ENCODE assay signal across 1 cellular context in the genomic region with DNA sequence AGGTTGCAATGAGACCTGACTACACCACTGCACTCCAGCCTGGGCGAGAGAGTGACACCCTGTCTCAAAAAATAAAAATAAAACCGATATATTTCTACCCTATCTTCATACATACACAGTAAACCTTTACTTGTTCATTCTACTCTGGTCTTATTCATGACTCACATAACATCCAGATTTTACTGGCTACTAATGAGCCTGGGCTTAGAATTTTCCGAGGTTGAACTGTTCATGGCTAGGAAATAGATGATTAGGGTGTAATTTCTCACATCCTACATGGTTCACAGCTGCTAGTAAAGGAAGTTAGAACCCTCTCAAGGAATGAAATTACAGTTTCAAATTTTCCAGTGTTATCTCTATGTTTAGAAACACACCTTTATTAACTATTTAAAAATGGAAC.
TF ChIP-seq lines count a peak whose summit lies in the region.

No MANE protein-coding gene starts in this region.

TF ChIP-seq in GM12878, 131 proteins besides CTCF, POLR2A, EP300 and RAD21:
- no peak for TF ChIP-seq ZNF384 (IDR thresholded peaks at IDR 0.05; ENCODE audit: borderline replicate concordance, low read depth, low read length)
- TF ChIP-seq TBL1XR1 (IDR thresholded peaks at IDR 0.05; ENCODE audit: low read depth, low read length) = no peak
- TF ChIP-seq CREB1 (IDR thresholded peaks at IDR 0.05; ENCODE audit: low read depth) = no peak
- TF ChIP-seq, protein P1, sequence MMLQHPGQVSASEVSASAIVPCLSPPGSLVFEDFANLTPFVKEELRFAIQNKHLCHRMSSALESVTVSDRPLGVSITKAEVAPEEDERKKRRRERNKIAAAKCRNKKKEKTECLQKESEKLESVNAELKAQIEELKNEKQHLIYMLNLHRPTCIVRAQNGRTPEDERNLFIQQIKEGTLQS (IDR thresholded peaks at IDR 0.05; ENCODE audit: borderline replicate concordance, extremely low read depth, low read depth, low read length) = no peak
- TF ChIP-seq, protein P2, sequence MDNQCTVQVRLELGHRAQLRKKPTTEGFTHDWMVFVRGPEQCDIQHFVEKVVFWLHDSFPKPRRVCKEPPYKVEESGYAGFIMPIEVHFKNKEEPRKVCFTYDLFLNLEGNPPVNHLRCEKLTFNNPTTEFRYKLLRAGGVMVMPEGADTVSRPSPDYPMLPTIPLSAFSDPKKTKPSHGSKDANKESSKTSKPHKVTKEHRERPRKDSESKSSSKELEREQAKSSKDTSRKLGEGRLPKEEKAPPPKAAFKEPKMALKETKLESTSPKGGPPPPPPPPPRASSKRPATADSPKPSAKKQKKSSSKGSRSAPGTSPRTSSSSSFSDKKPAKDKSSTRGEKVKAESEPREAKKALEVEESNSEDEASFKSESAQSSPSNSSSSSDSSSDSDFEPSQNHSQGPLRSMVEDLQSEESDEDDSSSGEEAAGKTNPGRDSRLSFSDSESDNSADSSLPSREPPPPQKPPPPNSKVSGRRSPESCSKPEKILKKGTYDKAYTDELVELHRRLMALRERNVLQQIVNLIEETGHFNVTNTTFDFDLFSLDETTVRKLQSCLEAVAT (IDR thresholded peaks at IDR 0.05) = no peak
- TF ChIP-seq, protein P3, sequence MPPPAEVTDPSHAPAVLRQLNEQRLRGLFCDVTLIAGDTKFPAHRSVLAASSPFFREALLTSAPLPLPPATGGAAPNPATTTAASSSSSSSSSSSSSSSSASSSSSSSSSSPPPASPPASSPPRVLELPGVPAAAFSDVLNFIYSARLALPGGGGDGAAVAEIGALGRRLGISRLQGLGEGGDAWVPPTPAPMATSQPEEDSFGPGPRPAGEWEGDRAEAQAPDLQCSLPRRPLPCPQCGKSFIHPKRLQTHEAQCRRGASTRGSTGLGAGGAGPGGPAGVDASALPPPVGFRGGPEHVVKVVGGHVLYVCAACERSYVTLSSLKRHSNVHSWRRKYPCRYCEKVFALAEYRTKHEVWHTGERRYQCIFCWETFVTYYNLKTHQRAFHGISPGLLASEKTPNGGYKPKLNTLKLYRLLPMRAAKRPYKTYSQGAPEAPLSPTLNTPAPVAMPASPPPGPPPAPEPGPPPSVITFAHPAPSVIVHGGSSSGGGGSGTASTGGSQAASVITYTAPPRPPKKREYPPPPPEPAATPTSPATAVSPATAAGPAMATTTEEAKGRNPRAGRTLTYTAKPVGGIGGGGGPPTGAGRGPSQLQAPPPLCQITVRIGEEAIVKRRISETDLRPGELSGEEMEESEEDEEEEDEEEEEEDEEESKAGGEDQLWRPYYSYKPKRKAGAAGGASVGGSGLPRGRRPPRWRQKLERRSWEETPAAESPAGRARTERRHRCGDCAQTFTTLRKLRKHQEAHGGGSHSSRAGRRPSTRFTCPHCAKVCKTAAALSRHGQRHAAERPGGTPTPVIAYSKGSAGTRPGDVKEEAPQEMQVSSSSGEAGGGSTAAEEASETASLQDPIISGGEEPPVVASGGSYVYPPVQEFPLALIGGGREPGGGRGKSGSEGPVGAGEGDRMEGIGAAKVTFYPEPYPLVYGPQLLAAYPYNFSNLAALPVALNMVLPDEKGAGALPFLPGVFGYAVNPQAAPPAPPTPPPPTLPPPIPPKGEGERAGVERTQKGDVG (CRISPR knock-in tag; IDR thresholded peaks at IDR 0.05) = no peak
- no peak for TF ChIP-seq MTA2 (IDR thresholded peaks at IDR 0.05; ENCODE audit: low read depth)
- no peak for TF ChIP-seq BMI1 (IDR thresholded peaks at IDR 0.05; ENCODE audit: borderline replicate concordance)
TF ChIP-seq in GM12878: peak in this region for 0.
